16 cellular contexts compared by ENCODE assay signal in genomic region chr18:79368681-79369080, GRCh38. TPM values are rescaled to one million over a fixed set of nuclear protein-coding genes. Genes with fewer than 3 reads are reported as not detected.
A peak's percentile ranks its signal among the peaks of the same experiment; 100 is the strongest.
DNase-seq lines count a peak whose midpoint lies in the region; ATAC-seq and TF ChIP-seq lines count a peak whose summit lies in the region.
"Had no signal": no experiment of that assay in that cellular context is flagged by ENCODE, and none has a peak within 500 bp of the region (broad histone marks: within the 10 kb centered on the region; RNA-seq: fewer than 3 reads in every experiment).

No MANE protein-coding gene starts in this region.

- H3K9me2 ChIP-seq in Loucy (replicated peaks; ENCODE audit: low read depth, low read length), result no peaks in the 10 kb centered on the region

- H3K27me3 ChIP-seq in Loucy (ENCODE audit: insufficient read depth, low read length, poor library complexity, severe bottlenecking) (no peaks in the 10 kb centered on the region), osteoblast (ENCODE audit: insufficient read depth, low read length) (no peaks in the 10 kb centered on the region), vagina (no peaks in the 10 kb centered on the region)

- H3K4me1 ChIP-seq in Loucy (ENCODE audit: insufficient read depth, low read length, poor library complexity, severe bottlenecking) (peaks cover 46% of the 10 kb centered on the region), osteoblast (ENCODE audit: insufficient read depth, low read length) (peaks cover 10% of the 10 kb centered on the region), vagina (no peaks in the 10 kb centered on the region)

- H3F3A ChIP-seq in Loucy (ENCODE audit: low read depth), result no peaks in the 10 kb centered on the region

- TF ChIP-seq CTCF in Loucy (conservative IDR thresholded peaks at IDR 0.05; ENCODE audit: low read length) (no peak), endothelial cell (IDR thresholded peaks at IDR 0.05; ENCODE audit: unreplicated experiment) (no peak), osteoblast (IDR thresholded peaks at IDR 0.05; ENCODE audit: extremely low read depth, low read depth, low read length) (no peak), vagina (IDR thresholded peaks at IDR 0.05) (no peak)

- peak overlapping the region; percentile 65 for H3K9ac ChIP-seq in Loucy (ENCODE audit: low read depth, low read length, poor library complexity, severe bottlenecking)

- intact Hi-C loops in cardiac septum (cut with DNase I), result no loop called here
- intact Hi-C loops in left ventricle myocardium superior (cut with micrococcal nuclease), result no loop called here
- intact Hi-C loops in vagina (cut with DNase I), result no loop called here

- ATAC-seq in left ventricle myocardium superior (no peak), GM18858 (IDR thresholded peaks at IDR 0.05; ENCODE audit: unreplicated experiment) (no peak)
- peak; percentile 51 for ATAC-seq in stimulated activated naive CD8-positive, alpha-beta T cell treated with anti-CD3 and anti-CD28 coated beads, Interleukin-15, amount 100 ng/mL, for 72 hours
- ATAC-seq: K562 had no signal

- H3K4me2 ChIP-seq in Loucy (ENCODE audit: low read depth, low read length, poor library complexity, severe bottlenecking) (peak overlapping the region; percentile 52), osteoblast (ENCODE audit: insufficient read depth, low read length) (no peak overlapping the region)

- H3K27ac ChIP-seq in osteoblast (ENCODE audit: low read depth, low read length) (no peak overlapping the region), vagina (no peak overlapping the region)
- H3K27ac ChIP-seq: WERI-Rb-1 had no signal

- peaks cover 24% of the 10 kb centered on the region for H3K36me3 Mint-ChIP-seq in endothelial cell (ENCODE audit: low read depth, unreplicated experiment)

- no peak for TF ChIP-seq POLR2A in vagina (IDR thresholded peaks at IDR 0.05)

- peak overlapping the region; percentile 77 for H3K27ac Mint-ChIP-seq in endothelial cell (ENCODE audit: unreplicated experiment)
- H3K27ac Mint-ChIP-seq in stimulated activated naive CD8-positive, alpha-beta T cell treated with anti-CD3 and anti-CD28 coated beads, Interleukin-15, amount 100 ng/mL, for 72 hours, result peak overlapping the region; percentile 29 to 81
- H3K27ac Mint-ChIP-seq: activated T-helper 1 cell treated with anti-CD3 and anti-CD28 coated beads, Interleukin-12 subunit alpha, Interleukin-12 subunit beta, Interleukin-2, Interleukin-4 antibody, amounts not matched to agents 30 ng/mL and 10 ng/mL and 1 ng/mL, durations not matched to agents 14 hours and 24 hours and 36 hours had no signal

- H2AFZ ChIP-seq in Loucy (ENCODE audit: low read length), result 0 out of 2 replicates have a peak overlapping the region, but pooled peaks have one; percentile 22
- H2AFZ ChIP-seq in osteoblast (ENCODE audit: low read length), result no peak overlapping the region

- peak overlapping the region; percentile 66 for H3K4me3 Mint-ChIP-seq in endothelial cell (ENCODE audit: unreplicated experiment)
- no peak overlapping the region for H3K4me3 Mint-ChIP-seq in stimulated activated naive CD8-positive, alpha-beta T cell treated with anti-CD3 and anti-CD28 coated beads, Interleukin-15, amount 100 ng/mL, for 72 hours
- H3K4me3 Mint-ChIP-seq: activated T-helper 1 cell treated with anti-CD3 and anti-CD28 coated beads, Interleukin-12 subunit alpha, Interleukin-12 subunit beta, Interleukin-2, Interleukin-4 antibody, amounts not matched to agents 30 ng/mL and 10 ng/mL and 1 ng/mL, durations not matched to agents 14 hours and 24 hours and 36 hours had no signal

- H3K36me3 ChIP-seq in Loucy (ENCODE audit: insufficient read depth, low read length) (no peaks in the 10 kb centered on the region), osteoblast (ENCODE audit: insufficient read depth, low read length) (no peaks in the 10 kb centered on the region), vagina (no peaks in the 10 kb centered on the region)

- peaks cover 8% of the 10 kb centered on the region for H3K27me3 Mint-ChIP-seq in endothelial cell (ENCODE audit: unreplicated experiment)
- no peaks in the 10 kb centered on the region for H3K27me3 Mint-ChIP-seq in stimulated activated naive CD8-positive, alpha-beta T cell treated with anti-CD3 and anti-CD28 coated beads, Interleukin-15, amount 100 ng/mL, for 72 hours

- DNase-seq in cardiac septum (ENCODE audit: low spot score), result peak; percentile 67
- DNase-seq in left ventricle myocardium superior, result no peak
- no peak for DNase-seq in endothelial cell (ENCODE audit: low spot score)
- no peak for DNase-seq in stimulated activated naive CD8-positive, alpha-beta T cell treated with anti-CD3 and anti-CD28 coated beads, Interleukin-15, amount 100 ng/mL, for 72 hours
- DNase-seq in osteoblast (ENCODE audit: insufficient read length, low spot score, missing footprints), result no peak
- DNase-seq in vagina (ENCODE audit: extremely low spot score in 2 of 2), result no peak
- DNase-seq: kidney; NCI-H2107; NCI-H526 treated with DMSO at 0.1 percent for 48 hours; Right ventricle myocardium superior; stimulated activated CD4-positive, alpha-beta T cell treated with anti-CD3 and anti-CD28 coated beads, Interleukin-4, amount 100 ng/mL, for 4 hours; WERI-Rb-1 had no signal

- no peaks in the 10 kb centered on the region for H3K9me3 ChIP-seq in Loucy (ENCODE audit: insufficient read depth, low read depth, low read length)
- no peaks in the 10 kb centered on the region for H3K9me3 ChIP-seq in osteoblast (ENCODE audit: low read depth, low read length)
- no peaks in the 10 kb centered on the region for H3K9me3 ChIP-seq in vagina

- H3K4me3 ChIP-seq in Loucy (ENCODE audit: low read length, poor library complexity, severe bottlenecking), result peak overlapping the region; percentile 36
- no peak overlapping the region for H3K4me3 ChIP-seq in osteoblast (ENCODE audit: insufficient read depth, low read length)
- H3K4me3 ChIP-seq in vagina, result no peak overlapping the region
- H3K4me3 ChIP-seq: K562 had no signal

- H4K20me1 ChIP-seq in Loucy (ENCODE audit: insufficient read depth, low read length, poor library complexity, severe bottlenecking), result no peaks in the 10 kb centered on the region
- no peaks in the 10 kb centered on the region for H4K20me1 ChIP-seq in osteoblast (ENCODE audit: insufficient read depth, low read length)

- H3K9me3 Mint-ChIP-seq in endothelial cell (ENCODE audit: unreplicated experiment), result no peaks in the 10 kb centered on the region
- no peaks in the 10 kb centered on the region for H3K9me3 Mint-ChIP-seq in stimulated activated naive CD8-positive, alpha-beta T cell treated with anti-CD3 and anti-CD28 coated beads, Interleukin-15, amount 100 ng/mL, for 72 hours
- H3K9me3 Mint-ChIP-seq: activated T-helper 1 cell treated with anti-CD3 and anti-CD28 coated beads, Interleukin-12 subunit alpha, Interleukin-12 subunit beta, Interleukin-2, Interleukin-4 antibody, amounts not matched to agents 30 ng/mL and 10 ng/mL and 1 ng/mL, durations not matched to agents 14 hours and 24 hours and 36 hours had no signal

- H3K79me2 ChIP-seq in Loucy (ENCODE audit: insufficient read depth, low read length) (no peaks in the 10 kb centered on the region), osteoblast (ENCODE audit: insufficient read depth, low read length) (no peaks in the 10 kb centered on the region)

- H3K4me1 Mint-ChIP-seq in endothelial cell (ENCODE audit: unreplicated experiment), result peaks cover 18% of the 10 kb centered on the region
- H3K4me1 Mint-ChIP-seq in stimulated activated naive CD8-positive, alpha-beta T cell treated with anti-CD3 and anti-CD28 coated beads, Interleukin-15, amount 100 ng/mL, for 72 hours, result peaks cover 38% of the 10 kb centered on the region

RNA-seq across cellular contexts. Expression of gene NFATC1, which starts 27.0 kb away (rescaled TPM):
- total RNA-seq in cardiac septum (16.4 TPM), left ventricle myocardium superior (18.7 TPM), endothelial cell (ENCODE audit: unreplicated experiment) (40.6 TPM), osteoblast (5.3 and 6.2 TPM in 2 replicates), vagina (21.9 TPM)
